In genomic region chr11:60370811-60371297, GRCh38 we compare ENCODE assay signal across 12 cellular contexts. TPM values are rescaled to one million over a fixed set of nuclear protein-coding genes. Genes with fewer than 3 reads are reported as not detected.
DNase-seq lines count a peak whose midpoint lies in the region; ATAC-seq and TF ChIP-seq lines count a peak whose summit lies in the region.
"Had no signal": no experiment of that assay in that cellular context is flagged by ENCODE, and none has a peak within 500 bp of the region (broad histone marks: within the 10 kb centered on the region; RNA-seq: fewer than 3 reads in every experiment).

No MANE protein-coding gene starts in this region.

- no peak for TF ChIP-seq EP300 in sigmoid colon (IDR thresholded peaks at IDR 0.05)

- H3K27me3 Mint-ChIP-seq in Calu3 (ENCODE audit: unreplicated experiment), result no peaks in the 10 kb centered on the region
- H3K27me3 Mint-ChIP-seq in activated B cell treated with CpG ODN at 0.5 μM for 24 hours, result no peaks in the 10 kb centered on the region

- intact Hi-C loops in Calu3 (cut with micrococcal nuclease; ENCODE audit: unreplicated experiment) (loop anchor here (5.0 kb wide), 1 partner anchor 96 kb away; no protein-coding TSS in a partner anchor), activated B cell treated with CpG ODN at 0.5 μM for 24 hours (cut with micrococcal nuclease) (no loop called here), posterior vena cava (cut with DNase I) (no loop called here), sigmoid colon (cut with DNase I) (no loop called here)

- H3K27ac ChIP-seq in lung (ENCODE audit: low read depth in 1 of 2, low read length in 1 of 2) (no peak overlapping the region), sigmoid colon (peak overlapping the region in 1 of 4 donors; percentile 14)
- H3K27ac ChIP-seq: SJCRH30, uterus had no signal

- CTCF ChIA-PET in Calu3 (lab: Charles Lee), result interaction anchor here (0.9 kb wide), 1 partner anchor 105 kb away, joined by 3 read pairs; no protein-coding TSS in a partner anchor
- CTCF ChIA-PET in activated B cell treated with CpG ODN at 0.5 μM for 24 hours (lab: Charles Lee), result interaction anchor here (0.9 to 1.2 kb wide), 2 partner anchors 101 to 107 kb away, joined by 3 to 4 read pairs; no protein-coding TSS in a partner anchor

- H3K27me3 ChIP-seq in lung (ENCODE audit: control insufficient read depth, insufficient read depth) (no peaks in the 10 kb centered on the region), sigmoid colon (no peaks in the 10 kb centered on the region)
- H3K27me3 ChIP-seq: SJCRH30, uterus had no signal

- H3K36me3 Mint-ChIP-seq in Calu3 (ENCODE audit: insufficient read depth, unreplicated experiment), result no peaks in the 10 kb centered on the region
- H3K36me3 Mint-ChIP-seq in activated B cell treated with CpG ODN at 0.5 μM for 24 hours (ENCODE audit: low read depth), result peaks cover 29% of the 10 kb centered on the region

- BruUV-seq in Calu3 (replicated peaks; lab: Mats Ljungman, UMichigan), result no TSS peak

- no peak for TF ChIP-seq POLR2A in sigmoid colon (IDR thresholded peaks at IDR 0.05)

- H3K4me3 Mint-ChIP-seq in Calu3 (ENCODE audit: low read depth, unreplicated experiment) (peak overlapping the region; percentile 7), activated B cell treated with CpG ODN at 0.5 μM for 24 hours (no peak overlapping the region)

- H3K4me3 ChIP-seq in lung (no peak overlapping the region), sigmoid colon (no peak overlapping the region)
- H3K4me3 ChIP-seq: SJCRH30, uterus had no signal

- H3K9me3 ChIP-seq in lung (ENCODE audit: control insufficient read depth in 2 of 2, insufficient read depth in 1 of 2, low read length in 1 of 2) (peaks cover 0 to 2% of the 10 kb centered on the region in 2 donors), sigmoid colon (no peaks in the 10 kb centered on the region)
- H3K9me3 ChIP-seq: SJCRH30, uterus had no signal

- H3K36me3 ChIP-seq in lung (ENCODE audit: control insufficient read depth in 2 of 2, insufficient read depth in 2 of 2, low read length in 2 of 2), result no peaks in the 10 kb centered on the region
- no peaks in the 10 kb centered on the region for H3K36me3 ChIP-seq in sigmoid colon
- H3K36me3 ChIP-seq: SJCRH30, uterus had no signal

- H3K9me3 Mint-ChIP-seq in Calu3 (ENCODE audit: low read depth, unreplicated experiment), result no peaks in the 10 kb centered on the region
- peaks cover 4% of the 10 kb centered on the region for H3K9me3 Mint-ChIP-seq in activated B cell treated with CpG ODN at 0.5 μM for 24 hours

- no peak for TF ChIP-seq CTCF in Calu3 (IDR thresholded peaks at IDR 0.05; ENCODE audit: unreplicated experiment)
- no peak for TF ChIP-seq CTCF in activated B cell treated with CpG ODN at 0.5 μM for 24 hours (IDR thresholded peaks at IDR 0.05)
- no peak for TF ChIP-seq CTCF in lung (IDR thresholded peaks at IDR 0.05; ENCODE audit: control extremely low read depth, extremely low read depth)
- no peak for TF ChIP-seq CTCF in sigmoid colon (IDR thresholded peaks at IDR 0.05)

- H3K4me1 Mint-ChIP-seq in Calu3 (ENCODE audit: low read depth, unreplicated experiment) (peaks cover 19% of the 10 kb centered on the region), activated B cell treated with CpG ODN at 0.5 μM for 24 hours (peaks cover 96% of the 10 kb centered on the region)

- ATAC-seq in activated B cell treated with CpG ODN at 0.5 μM for 24 hours (ENCODE audit: low read depth), result no peak
- ATAC-seq in lung (ENCODE audit: insufficient read depth, low FRiP score), result peak; percentile 34
- ATAC-seq in HG03108 (IDR thresholded peaks at IDR 0.05; ENCODE audit: unreplicated experiment), result no peak

- no peaks in the 10 kb centered on the region for H3K4me1 ChIP-seq in lung (ENCODE audit: control insufficient read depth in 2 of 2, insufficient read depth in 2 of 2, low read length in 2 of 2)
- no peaks in the 10 kb centered on the region for H3K4me1 ChIP-seq in sigmoid colon
- H3K4me1 ChIP-seq: uterus had no signal

- DNase-seq in Calu3 (no peak), NCI-H1417 treated with DMSO at 0.1 percent for 48 hours (lab: John Stamatoyannopoulos, UW) (peak; percentile 86), activated B cell treated with CpG ODN at 0.5 μM for 24 hours (no peak), lung (ENCODE audit: low spot score) (no peak), 8988T (no peak), posterior vena cava (ENCODE audit: low spot score) (no peak), sigmoid colon (no peak)
- DNase-seq: NCI-H1694 treated with DMSO at 0.1 percent for 48 hours, uterus had no signal

- H3K27ac Mint-ChIP-seq in Calu3 (ENCODE audit: unreplicated experiment), result peak overlapping the region; percentile 19
- H3K27ac Mint-ChIP-seq in activated B cell treated with CpG ODN at 0.5 μM for 24 hours, result peak overlapping the region; percentile 25

- 33 to 65% methylated on average over 5 of the region's 5 CpGs for WGBS in lung, 2 donors
- 6 to 55% methylated on average over 5 of the region's 5 CpGs for WGBS in sigmoid colon, 2 donors

- POLR2A ChIA-PET in activated B cell treated with CpG ODN at 0.5 μM for 24 hours (lab: Charles Lee), result interaction anchor here (1.1 to 18.0 kb wide), 6 partner anchors 8 to 113 kb away, joined by 3 to 800 read pairs (median 6); partner anchors contain the start of genes MS4A1 and MS4A7

RNA-seq across cellular contexts. Expression of gene MS4A7, which starts 7.5 kb away (rescaled TPM):
- total RNA-seq in Calu3 (2022) (not detected in 2 replicates), activated B cell treated with CpG ODN at 0.5 μM for 24 hours (43.1 and 51.1 TPM in 2 replicates), lung (100 to 1,000 TPM in 1 of 2 donors, 10 to 100 TPM in 1; 27.7 to 111 TPM), posterior vena cava (10 to 100 TPM; 52.5 to 82.7 TPM), sigmoid colon (10 to 100 TPM; 26.1 to 51.0 (median 32.2) TPM)
- polyA plus RNA-seq in lung (10 to 100 TPM; 46.5 to 50.6 TPM), sigmoid colon (10 to 100 TPM in 2 of 3 donors, 1 to 10 TPM in 1; 6.9 to 39.8 (median 12.6) TPM)
- total RNA-seq: SJCRH30 had no signal

RNA-seq across cellular contexts. Expression of gene MS4A14, which starts 25.4 kb away (rescaled TPM):
- total RNA-seq in Calu3 (2022), result not detected in 2 replicates
- 4.6 and 4.9 TPM in 2 replicates for total RNA-seq in activated B cell treated with CpG ODN at 0.5 μM for 24 hours
- total RNA-seq in lung, result 1 to 10 TPM in 1 of 2 donors, under 1 TPM in 1; 0.88 to 4.4 TPM
- 1 to 10 TPM; 1.4 to 8.6 TPM for polyA plus RNA-seq in lung
- total RNA-seq in posterior vena cava, result 1 to 10 TPM; 2.2 to 4.4 TPM
- total RNA-seq in sigmoid colon, result 1 to 10 TPM in 3 of 4 donors, under 1 TPM in 1; 0.41 to 7.2 (median 3.2) TPM
- under 1 TPM in 1 of 3 donors, not detected in 2; 0.25 TPM for polyA plus RNA-seq in sigmoid colon
- total RNA-seq: SJCRH30 had no signal

RNA-seq across cellular contexts. Expression of gene MS4A6E, which starts 43.8 kb away (rescaled TPM):
- total RNA-seq in Calu3 (2022) (not detected in 2 replicates), activated B cell treated with CpG ODN at 0.5 μM for 24 hours (not detected in 2 replicates), lung (1 to 10 TPM in 1 of 2 donors, not detected in 1; 2.6 TPM), posterior vena cava (not detected), sigmoid colon (1 to 10 TPM in 1 of 4 donors, not detected in 3; 1.2 TPM)
- polyA plus RNA-seq in lung (1 to 10 TPM in 1 of 2 donors, under 1 TPM in 1; 0.63 to 1.0 TPM), sigmoid colon (under 1 TPM in 1 of 3 donors, not detected in 2; 0.23 TPM)
- total RNA-seq: SJCRH30, uterus had no signal
- polyA plus RNA-seq: esophagus had no signal

RNA-seq across cellular contexts. Expression of gene MS4A5, which starts 58.5 kb away (rescaled TPM):
- total RNA-seq in Calu3 (2022) (not detected in 2 replicates), activated B cell treated with CpG ODN at 0.5 μM for 24 hours (not detected in 2 replicates), lung (not detected), posterior vena cava (not detected), sigmoid colon (not detected)
- polyA plus RNA-seq in lung (not detected), sigmoid colon (not detected)
- total RNA-seq: SJCRH30, uterus had no signal
- polyA plus RNA-seq: esophagus had no signal

Comparison
In these comparisons a context has a peak if more than half of its experiments do, and no peak if none do; other contexts are left out.
1. RNA of gene MS4A7, which starts 7.5 kb away (total RNA-seq): 27.7 to 111 TPM in lung, 52.5 to 82.7 TPM in posterior vena cava, 43.1 to 51.1 TPM in activated B cell treated with CpG ODN at 0.5 μM for 24 hours and 26.1 to 51.0 TPM in sigmoid colon; not detected in Calu3; every median in the first group is over 10 times any median in the second.